ENCODE assay signal across 23 cellular contexts in genomic region chrX:150966235-150966634, GRCh38. TPM values are rescaled to one million over a fixed set of nuclear protein-coding genes. Genes with fewer than 3 reads are reported as not detected.
DNase-seq lines count a peak whose midpoint lies in the region; ATAC-seq, FAIRE-seq and TF ChIP-seq lines count a peak whose summit lies in the region.
"Had no signal": no experiment of that assay in that cellular context is flagged by ENCODE, and none has a peak within 500 bp of the region (broad histone marks: within the 10 kb centered on the region; RNA-seq: fewer than 3 reads in every experiment).

No MANE protein-coding gene starts in this region.

- CTCF ChIA-PET in H1 (lab: Charles Lee; ENCODE audit: partially characterized antibody), result interaction anchor here (1.6 kb wide), 1 partner anchor 67 kb away, joined by 3 read pairs; no protein-coding TSS in a partner anchor

- peak overlapping the region; percentile 50; the same call in 1 of the 2 replicates for H2BK12ac ChIP-seq in H1 (ENCODE audit: low read depth, low read length)

- H4K5ac ChIP-seq in H1 (ENCODE audit: insufficient read length, low read depth, low read length), result no peak overlapping the region

- POLR2A ChIA-PET in H1 (lab: Charles Lee; ENCODE audit: partially characterized antibody), result no interaction called here

- TF ChIP-seq CTCF in GM23338 (conservative IDR thresholded peaks at IDR 0.05; ENCODE audit: low read depth in 2 of 2) (no peak), H1 (IDR thresholded peaks at IDR 0.05; ENCODE audit: control extremely low read depth in 1 of 3, insufficient read depth in 1 of 3, low read depth in 1 of 3, low read length in 3 of 3) (no peak), liver (IDR thresholded peaks at IDR 0.05; ENCODE audit: low read depth, low read length, missing input control) (no peak)

- H3K23ac ChIP-seq in H1 (ENCODE audit: insufficient read length), result no peak overlapping the region

- H3K4me1 Mint-ChIP-seq in GM23338, result peaks cover 7% of the 10 kb centered on the region
- no peaks in the 10 kb centered on the region for H3K4me1 Mint-ChIP-seq in activated CD4-positive, alpha-beta T cell treated with anti-CD3 and anti-CD28 coated beads, Interleukin-2, amount 10 ng/mL, durations not matched to agents 24 days and 14 days
- H3K4me1 Mint-ChIP-seq: B cell; CD4-positive, CD25-positive, alpha-beta regulatory T cell had no signal

- peak overlapping the region; percentile 45; the same call in 1 of the 2 replicates for H3K27ac Mint-ChIP-seq in GM23338
- H3K27ac Mint-ChIP-seq in activated CD4-positive, alpha-beta T cell treated with anti-CD3 and anti-CD28 coated beads, Interleukin-2, amount 10 ng/mL, durations not matched to agents 24 days and 14 days, result no peak overlapping the region
- H3K27ac Mint-ChIP-seq: B cell; CD4-positive, CD25-positive, alpha-beta regulatory T cell; H9 had no signal

- intact Hi-C loops in activated CD4-positive, alpha-beta T cell treated with anti-CD3 and anti-CD28 coated beads, Interleukin-2, amount 10 ng/mL, durations not matched to agents 24 days and 14 days (cut with micrococcal nuclease), result no loop called here

- no peak overlapping the region for H3K9ac ChIP-seq in H1 (replicated peaks in 1 of 4; ENCODE audit: extremely low read depth in 1 of 4, low read depth in 3 of 4, low read length in 3 of 4)
- H3K9ac ChIP-seq in liver (ENCODE audit: low read depth in 1 of 2, low read length in 2 of 2), result no peak overlapping the region

- H2BK15ac ChIP-seq in H1 (ENCODE audit: low read length), result no peak overlapping the region

- H2BK5ac ChIP-seq in H1 (ENCODE audit: low read depth, low read length), result no peak overlapping the region

- no peak for TF ChIP-seq EP300 in H1 (IDR thresholded peaks at IDR 0.05; ENCODE audit: borderline replicate concordance in 1 of 2, low read depth in 2 of 2, low read length in 2 of 2)

- H3K9me3 Mint-ChIP-seq in GM23338, result no peaks in the 10 kb centered on the region; the same call in 2 of the 3 replicates
- H3K9me3 Mint-ChIP-seq in activated CD4-positive, alpha-beta T cell treated with anti-CD3 and anti-CD28 coated beads, Interleukin-2, amount 10 ng/mL, durations not matched to agents 24 days and 14 days, result no peaks in the 10 kb centered on the region

- no peaks in the 10 kb centered on the region for H3K36me3 ChIP-seq in GM23338 (ENCODE audit: insufficient read depth)
- no peaks in the 10 kb centered on the region for H3K36me3 ChIP-seq in H1 (ENCODE audit: control insufficient read depth in 2 of 4, insufficient read depth in 4 of 4, low read length in 3 of 4)
- H3K36me3 ChIP-seq in liver (ENCODE audit: control insufficient read depth in 4 of 4, insufficient read depth in 3 of 4, low read depth in 1 of 4, low read length in 3 of 4), result no peaks in the 10 kb centered on the region
- H3K36me3 ChIP-seq in MG63, result no peaks in the 10 kb centered on the region

- no peak overlapping the region for H3K4me3 Mint-ChIP-seq in GM23338
- no peak overlapping the region for H3K4me3 Mint-ChIP-seq in activated CD4-positive, alpha-beta T cell treated with anti-CD3 and anti-CD28 coated beads, Interleukin-2, amount 10 ng/mL, durations not matched to agents 24 days and 14 days
- H3K4me3 Mint-ChIP-seq: B cell; CD4-positive, CD25-positive, alpha-beta regulatory T cell; H9 had no signal

- no peaks in the 10 kb centered on the region for H3K23me2 ChIP-seq in H1 (ENCODE audit: low read depth, low read length)

- no peak overlapping the region for H2BK20ac ChIP-seq in H1 (ENCODE audit: low read length)

- no peak overlapping the region for H2AFZ ChIP-seq in GM23338
- no peak overlapping the region for H2AFZ ChIP-seq in H1 (ENCODE audit: low read length)

- H3K27me3 Mint-ChIP-seq in GM23338 (ENCODE audit: insufficient read depth, low read depth, poor library complexity), result peaks cover 4% of the 10 kb centered on the region
- H3K27me3 Mint-ChIP-seq in activated CD4-positive, alpha-beta T cell treated with anti-CD3 and anti-CD28 coated beads, Interleukin-2, amount 10 ng/mL, durations not matched to agents 24 days and 14 days, result peaks cover 2% of the 10 kb centered on the region
- H3K27me3 Mint-ChIP-seq: B cell had no signal

- no peaks in the 10 kb centered on the region for H3K36me3 Mint-ChIP-seq in GM23338 (ENCODE audit: low read depth)
- H3K36me3 Mint-ChIP-seq in activated CD4-positive, alpha-beta T cell treated with anti-CD3 and anti-CD28 coated beads, Interleukin-2, amount 10 ng/mL, durations not matched to agents 24 days and 14 days (ENCODE audit: low read depth), result no peaks in the 10 kb centered on the region
- H3K36me3 Mint-ChIP-seq: CD4-positive, CD25-positive, alpha-beta regulatory T cell had no signal

- H4K8ac ChIP-seq in H1 (ENCODE audit: extremely low read depth, insufficient read depth, low read length), result no peak overlapping the region

- no peak overlapping the region for H3K4ac ChIP-seq in H1 (replicated peaks; ENCODE audit: insufficient read length, low read depth, low read length)

- H3K79me2 ChIP-seq in GM23338 (replicated peaks; ENCODE audit: insufficient read depth) (no peaks in the 10 kb centered on the region), H1 (ENCODE audit: control insufficient read depth in 1 of 2, insufficient read depth in 2 of 2, low read length in 2 of 2) (no peaks in the 10 kb centered on the region)

- H3K4me2 ChIP-seq in GM23338 (no peak overlapping the region), H1 (ENCODE audit: insufficient read depth in 1 of 2, low read depth in 2 of 2, low read length in 2 of 2) (no peak overlapping the region)

- H3K18ac ChIP-seq in H1 (ENCODE audit: extremely low read depth, low read length), result no peak overlapping the region

- no peak overlapping the region for H4K91ac ChIP-seq in H1 (replicated peaks; ENCODE audit: insufficient read length, low read length)

- no peak overlapping the region for H3K56ac ChIP-seq in H1 (replicated peaks; ENCODE audit: insufficient read length, low read depth, low read length)

- no peak for ATAC-seq in GM23338

- H3K4me3 ChIP-seq in GM23338 (no peak overlapping the region), H1 (ENCODE audit: extremely low read depth in 1 of 4, insufficient read depth in 2 of 4, low read depth in 3 of 4, low read length in 4 of 4) (no peak overlapping the region), liver (ENCODE audit: low read depth in 1 of 3, low read length in 3 of 3) (peak overlapping the region in 1 of 3 donors; percentile 49), MG63 (no peak overlapping the region)

- no peaks in the 10 kb centered on the region; the same call in 1 of the 2 replicates for H3K4me1 ChIP-seq in GM23338 (ENCODE audit: insufficient read depth)
- H3K4me1 ChIP-seq in H1 (replicated peaks in 1 of 4; ENCODE audit: control insufficient read depth in 3 of 4, insufficient read depth in 4 of 4, low read length in 3 of 4), result peaks cover 0 to 4% (median 2%) of the 10 kb centered on the region in 4 experiments; a peak in 3 of 7 replicates
- H3K4me1 ChIP-seq in liver (ENCODE audit: control insufficient read depth in 4 of 4, insufficient read depth in 4 of 4, low read length in 3 of 4), result peaks cover 0 to 12% (median 0%) of the 10 kb centered on the region in 4 donors

- FAIRE-seq in H1 (lab: Jason Lieb, UNC), result no peak

- no peak for TF ChIP-seq POLR2A in H1 (IDR thresholded peaks at IDR 0.05; ENCODE audit: control extremely low read depth in 1 of 2, low read depth in 2 of 2, low read length in 2 of 2)

- 68% methylated on average over 6 of the region's 11 CpGs; no CpG with 5 or more reads in 1 of the 2 experiments for WGBS in H1 (ENCODE audit: extremely low coverage in 1 of 2, insufficient coverage in 1 of 2, insufficient read length in 1 of 2, insufficient replicate concordance in 2 of 2, low coverage in 1 of 2, low lambda C conversion rate in 2 of 2, missing lambda C conversion rate in 1 of 2), 2 experiments
- WGBS in liver, result 18% methylated on average over 11 of the region's 11 CpGs

- H4K20me1 ChIP-seq in GM23338 (replicated peaks; ENCODE audit: insufficient read depth) (no peaks in the 10 kb centered on the region), H1 (replicated peaks in 1 of 2; ENCODE audit: control insufficient read depth in 1 of 2, insufficient read depth in 2 of 2, low read length in 2 of 2) (no peaks in the 10 kb centered on the region)

- no peaks in the 10 kb centered on the region for H3K9me2 ChIP-seq in GM23338 (ENCODE audit: insufficient read depth)

- H3K27me3 ChIP-seq in GM23338 (ENCODE audit: insufficient read depth), result no peaks in the 10 kb centered on the region
- no peaks in the 10 kb centered on the region for H3K27me3 ChIP-seq in H1 (replicated peaks in 1 of 4; ENCODE audit: control insufficient read depth in 3 of 4, extremely low read depth in 1 of 4, insufficient read depth in 3 of 4, low read length in 3 of 4)
- no peaks in the 10 kb centered on the region for H3K27me3 ChIP-seq in liver (ENCODE audit: control insufficient read depth in 4 of 4, insufficient read depth in 4 of 4, low read length in 3 of 4)
- H3K27me3 ChIP-seq in MG63, result no peaks in the 10 kb centered on the region

- H3K9me3 ChIP-seq in H1 (ENCODE audit: insufficient read depth in 2 of 2, low read depth in 1 of 2, low read length in 1 of 2) (no peaks in the 10 kb centered on the region), liver (ENCODE audit: control insufficient read depth in 4 of 4, low read length in 3 of 4) (no peaks in the 10 kb centered on the region), MG63 (no peaks in the 10 kb centered on the region)

- H3K14ac ChIP-seq in H1 (ENCODE audit: insufficient read length), result no peak overlapping the region

- H3K27ac ChIP-seq in GM23338 (ENCODE audit: low read depth) (no peak overlapping the region), H1 (ENCODE audit: low read depth, low read length) (no peak overlapping the region), liver (ENCODE audit: low read depth in 1 of 2, low read length in 2 of 2) (peak overlapping the region; percentile 12 to 74)
- H3K27ac ChIP-seq: HL-60 had no signal

- H3F3A ChIP-seq in GM23338 (replicated peaks; ENCODE audit: low read depth), result no peaks in the 10 kb centered on the region

- H2BK120ac ChIP-seq in H1 (replicated peaks; ENCODE audit: low read depth, low read length), result no peak overlapping the region

- no peak overlapping the region for H2AK5ac ChIP-seq in H1 (ENCODE audit: low read depth, low read length)

- H3K79me1 ChIP-seq in H1 (ENCODE audit: low read depth, low read length), result no peaks in the 10 kb centered on the region

- TF ChIP-seq RAD21 in H1 (IDR thresholded peaks at IDR 0.05 in 1 of 2, conservative IDR thresholded peaks at IDR 0.05 in 1 of 2; ENCODE audit: low read depth in 2 of 2, low read length in 2 of 2) (no peak), liver (IDR thresholded peaks at IDR 0.05) (no peak)

- no peak for DNase-seq in GM23338 (ENCODE audit: low spot score)
- no peak for DNase-seq in H1 (ENCODE audit: low read depth in 1 of 2, low spot score in 2 of 2)
- DNase-seq in activated CD4-positive, alpha-beta T cell treated with anti-CD3 and anti-CD28 coated beads, Interleukin-2, amount 10 ng/mL, durations not matched to agents 24 days and 14 days, result no peak
- DNase-seq in GM19238 (ENCODE audit: insufficient read length, low spot score), result no peak
- no peak for DNase-seq in MG63
- DNase-seq in activated naive CD4-positive, alpha-beta T cell treated with anti-CD3 and anti-CD28 coated beads, Interleukin-2, amount 50 U/mL, for 16 hours, result no peak
- DNase-seq: Calu3; CD4-positive, CD25-positive, alpha-beta regulatory T cell; DMS79; H9; IMR-90; MM.1S; NCI-H1092; NCI-H146; NCI-H2081; NCI-H446 treated with DMSO at 0.1 percent for 48 hours; NCI-H69; NK-92 treated with Interleukin-12 subunit alpha and Interleukin-12 subunit beta, amount 100 ng/mL, for 24 hours; Right ventricle myocardium superior; SW 1271 had no signal

RNA-seq across cellular contexts. Expression of gene HMGB3, which starts 16.9 kb away (rescaled TPM):
- 126 and 140 TPM in 2 replicates for total RNA-seq in GM23338 (2014; rRNA removed; shearing (Covaris generic))
- polyA plus RNA-seq in GM23338 (2016; fragmentation: Nextera tagmentation; extraction: Ambion mirVana) (630 and 633 TPM in 2 replicates), H1 (2011; rRNA removed) (34.1 and 55.8 TPM in 2 replicates), liver (10 to 100 TPM; 17.0 to 46.7 TPM)
- 340 and 346 TPM in 2 replicates for total RNA-seq in H1 (2021; fragmentation: NEBNext Ultra II Directional; extraction: Animal tissue kit (Norgen Biotek cat#: 25700))
- 75.2 TPM for polyA plus RNA-seq in H1 (2011; cell fraction: cytosol; rRNA removed)
- polyA plus RNA-seq in H1 (2011; cell fraction: nucleus; rRNA removed), result 17.0 TPM
- 179 to 527 TPM (median 189 TPM) in 4 replicates for polyA plus RNA-seq in H1 (2012, experiment 1 of 2)
- 50.1 TPM for polyA plus RNA-seq in H1 (2012, experiment 2 of 2)
- polyA plus RNA-seq in H1 (2013, experiment 1 of 2), result 237 TPM
- polyA plus RNA-seq in H1 (2013, experiment 2 of 2), result 238 TPM
- polyA minus RNA-seq in H1 (2011; rRNA and poly(A)+ RNA removed), result 60.8 and 61.3 TPM in 2 replicates
- polyA minus RNA-seq in H1 (2011; cell fraction: cytosol; rRNA and poly(A)+ RNA removed), result 57.7 TPM
- 46.2 TPM for polyA minus RNA-seq in H1 (2011; cell fraction: nucleus; rRNA and poly(A)+ RNA removed)
- total RNA-seq in liver, result 1 to 10 TPM; 9.2 to 9.3 TPM
- 32.6 and 32.8 TPM in 2 replicates for total RNA-seq in activated CD4-positive, alpha-beta T cell treated with anti-CD3 and anti-CD28 coated beads, Interleukin-2, amount 10 ng/mL, durations not matched to agents 24 days and 14 days
- 7.0 and 11.8 TPM in 2 replicates for total RNA-seq in MG63 (2014; rRNA removed; shearing (Covaris generic); ENCODE audit: low replicate concordance)

Comparison
In these comparisons a context has a peak if more than half of its experiments do, and no peak if none do; other contexts are left out.
1. H3K27ac ChIP-seq: peak in liver (2 of 2); none in GM23338 (single experiment) and H1 (single experiment).